In the genomic region with DNA sequence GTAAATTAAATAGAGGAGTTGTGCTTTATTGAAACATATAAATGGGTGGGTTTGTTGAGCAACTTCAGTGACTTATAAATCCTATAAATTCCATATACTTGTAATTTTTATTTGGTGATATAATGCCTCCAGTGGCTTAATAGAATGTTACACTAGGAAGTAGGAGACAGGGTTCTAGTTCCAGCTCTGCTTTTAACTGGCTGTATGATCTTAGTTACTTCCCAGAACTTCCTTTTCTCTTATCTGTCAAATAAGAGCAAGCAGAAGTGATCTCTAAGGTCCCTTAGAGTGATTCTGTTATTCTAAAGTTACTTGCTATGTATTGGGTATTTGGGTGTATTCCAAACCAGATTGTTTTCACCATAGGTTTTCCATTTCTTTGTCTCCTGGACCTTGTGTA, we compare ENCODE assay signal across 20 cellular contexts.
"Had no signal": no experiment of that assay in that cellular context is flagged by ENCODE, and none has a peak within 500 bp of the region (broad histone marks: within the 10 kb centered on the region; RNA-seq: fewer than 3 reads in every experiment).

No MANE protein-coding gene starts in this region.

- FAIRE-seq: TTC549 had no signal

- H3K9ac ChIP-seq: parathyroid adenoma had no signal

- H3K36me3 ChIP-seq: neutrophil, upper lobe of left lung had no signal

- ATAC-seq: activated T-cell treated with anti-CD3 and anti-CD28 coated beads, Interleukin-2, amount 50 U/mL, for 72 hours; body of pancreas; naive thymus-derived CD8-positive, alpha-beta T cell; stimulated activated naive CD8-positive, alpha-beta T cell treated with anti-CD3 and anti-CD28 coated beads, Interleukin-15, amount 100 ng/mL, for 72 hours had no signal

- H3K27ac ChIP-seq: body of pancreas, neutrophil, parathyroid adenoma, sigmoid colon, spleen, upper lobe of left lung had no signal

- H3K9me3 ChIP-seq: body of pancreas, neutrophil, sigmoid colon, spleen, upper lobe of left lung had no signal

- H3K79me2 ChIP-seq: parathyroid adenoma had no signal

- H3K4me1 ChIP-seq: body of pancreas, parathyroid adenoma, sigmoid colon, spleen, upper lobe of left lung had no signal

- H3K4me3 ChIP-seq: body of pancreas, sigmoid colon, spleen, upper lobe of left lung had no signal

- H2AFZ ChIP-seq: parathyroid adenoma had no signal

- H3K27me3 ChIP-seq: body of pancreas, neutrophil, sigmoid colon, spleen, upper lobe of left lung had no signal

- DNase-seq: activated CD4-positive, alpha-beta T cell treated with anti-CD3 and anti-CD28 coated beads, Interleukin-2, amount 10 ng/mL, durations not matched to agents 7 days and 5 days; activated CD8-positive, alpha-beta memory T cell treated with anti-CD3 and anti-CD28 coated beads, Interleukin-2, amount 50 U/mL, for 48 hours; activated gamma-delta T cell; activated T-cell treated with anti-CD3 and anti-CD28 coated beads, Interleukin-2, amount 50 U/mL, for 72 hours; amniotic stem cell; body of pancreas; central memory CD4-positive, alpha-beta T cell; effector memory CD4-positive, alpha-beta T cell; foreskin melanocyte; head of caudate nucleus; immature natural killer cell; mesenchymal stem cell; naive thymus-derived CD8-positive, alpha-beta T cell; sigmoid colon; spleen; stimulated activated naive CD8-positive, alpha-beta T cell treated with anti-CD3 and anti-CD28 coated beads, Interleukin-15, amount 100 ng/mL, for 72 hours; upper lobe of left lung had no signal
